In genomic region chr6:415087-415486, GRCh38 we compare ENCODE assay signal across 21 cellular contexts. TPM values are rescaled to one million over a fixed set of nuclear protein-coding genes. Genes with fewer than 3 reads are reported as not detected.
"Had no signal": no experiment of that assay in that cellular context is flagged by ENCODE, and none has a peak within 500 bp of the region (broad histone marks: within the 10 kb centered on the region; RNA-seq: fewer than 3 reads in every experiment).

No MANE protein-coding gene starts in this region.

- H3K27ac Mint-ChIP-seq: natural killer cell; stimulated activated memory B cell treated with anti-CD40 and anti-IgM and Interleukin-4, amounts not matched to agents 10 μg/mL and 1 μg/mL and 100 μg/mL, for 72 hours; type B pancreatic cell had no signal

- H3K9me3 Mint-ChIP-seq: type B pancreatic cell had no signal

- DNase-seq: dorsolateral prefrontal cortex; effector CD4-positive, alpha-beta T cell; left ventricle myocardium superior; lower lobe of right lung; natural killer cell; occipital lobe; ovary; posterior cingulate gyrus; psoas muscle; right cardiac atrium; spleen; stimulated activated CD4-positive, alpha-beta T cell treated with anti-CD3 and anti-CD28 coated beads, Interleukin-4, amount 100 ng/mL, for 4 hours; stimulated activated naive CD8-positive, alpha-beta T cell treated with anti-CD3 and anti-CD28 coated beads, Interleukin-15, Interleukin-2, amounts not matched to agents 100 U/mL and 50 U/mL, for 24 hours; substantia nigra; testis; tibial artery had no signal

- H3K27ac ChIP-seq: dorsolateral prefrontal cortex, lower lobe of right lung, ovary, psoas muscle, skin epidermis, spleen, testis, tibial artery had no signal

- H3K27me3 ChIP-seq: ovary, spleen, testis had no signal

- H3K4me1 ChIP-seq: psoas muscle, spleen, testis, tibial artery had no signal

- H3K27me3 Mint-ChIP-seq: stimulated activated memory B cell treated with anti-CD40 and anti-IgM and Interleukin-4, amounts not matched to agents 10 μg/mL and 1 μg/mL and 100 μg/mL, for 72 hours had no signal

- H3K36me3 ChIP-seq: lower lobe of right lung, ovary had no signal

- ATAC-seq: left ventricle myocardium superior, lower lobe of right lung, natural killer cell, psoas muscle, right cardiac atrium had no signal

- H3K36me3 Mint-ChIP-seq: type B pancreatic cell had no signal

- H3K4me3 Mint-ChIP-seq: natural killer cell; stimulated activated memory B cell treated with anti-CD40 and anti-IgM and Interleukin-4, amounts not matched to agents 10 μg/mL and 1 μg/mL and 100 μg/mL, for 72 hours; type B pancreatic cell had no signal

- H3K4me1 Mint-ChIP-seq: natural killer cell; stimulated activated memory B cell treated with anti-CD40 and anti-IgM and Interleukin-4, amounts not matched to agents 10 μg/mL and 1 μg/mL and 100 μg/mL, for 72 hours had no signal

- H3K9me3 ChIP-seq: ovary, testis had no signal

- H3K4me3 ChIP-seq: dorsolateral prefrontal cortex, lower lobe of right lung, ovary, psoas muscle, skin epidermis, spleen, testis, tibial artery had no signal

RNA-seq across cellular contexts. Expression of gene IRF4, which starts 23.5 kb away (rescaled TPM):
- total RNA-seq: frontal cortex, renal cortical epithelial cell had no signal
